In the genomic region with DNA sequence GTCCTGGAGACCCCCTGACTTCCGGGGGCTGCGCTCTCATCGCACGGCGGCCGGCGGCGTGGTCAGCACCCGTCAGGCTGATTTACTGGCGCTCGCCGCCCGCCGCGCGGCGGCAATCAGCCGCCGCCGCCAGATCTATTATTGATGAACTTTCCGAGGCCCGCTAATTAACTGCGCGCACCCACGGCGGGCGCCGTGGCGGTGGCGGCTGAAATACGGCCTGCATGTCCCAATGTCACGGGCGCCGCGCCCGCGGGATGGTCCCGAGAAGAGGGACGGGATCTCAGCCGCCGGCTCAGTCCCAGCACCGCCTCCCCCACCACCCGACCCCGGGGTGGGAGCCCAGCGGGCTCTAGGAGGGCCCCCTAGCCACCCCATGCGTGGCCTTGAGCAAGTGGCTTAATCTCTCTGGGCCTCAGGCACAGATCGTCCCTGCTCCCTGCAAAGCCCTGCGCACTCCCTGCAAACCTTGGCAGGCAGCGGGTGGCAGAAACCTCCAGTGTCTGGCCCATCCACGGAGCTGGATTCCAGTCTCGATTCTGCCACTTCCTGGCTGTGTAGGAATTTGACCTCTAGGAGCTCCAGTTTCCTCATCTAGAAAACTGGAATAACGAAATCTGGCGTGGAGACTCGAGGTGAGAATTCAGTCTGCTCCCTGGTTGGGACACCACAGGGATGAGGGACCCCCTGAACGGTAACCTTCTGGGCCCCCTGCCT, we compare ENCODE assay signal across 16 cellular contexts.
DNase-seq lines count a peak whose midpoint lies in the region; ATAC-seq, FAIRE-seq and TF ChIP-seq lines count a peak whose summit lies in the region.
"Had no signal": no experiment of that assay in that cellular context is flagged by ENCODE, and none has a peak within 500 bp of the region (broad histone marks: within the 10 kb centered on the region; RNA-seq: fewer than 3 reads in every experiment).

No MANE protein-coding gene starts in this region.

- no peak overlapping the region for H3K9ac ChIP-seq in HUES64 (ENCODE audit: low read depth, low read length)
- H3K9ac ChIP-seq in endothelial cell of umbilical vein (replicated peaks; ENCODE audit: extremely low read depth, insufficient read depth, low read length) = no peak overlapping the region

- no peak overlapping the region for H3K27ac ChIP-seq in HUES64 (ENCODE audit: low read depth, low read length)
- H3K27ac ChIP-seq in endothelial cell of umbilical vein (ENCODE audit: insufficient read depth, low read depth, low read length) = no peak overlapping the region
- no peak overlapping the region for H3K27ac ChIP-seq in lower lobe of right lung
- no peak overlapping the region for H3K27ac ChIP-seq in thoracic aorta
- H3K27ac ChIP-seq in A673 (ENCODE audit: low read depth, low read length, poor library complexity, severe bottlenecking) = no peak overlapping the region

- no peaks in the 10 kb centered on the region for H4K20me1 ChIP-seq in endothelial cell of umbilical vein (replicated peaks; ENCODE audit: control insufficient read depth, extremely low read depth, insufficient read depth, low read length)

- TF ChIP-seq POLR2A in endothelial cell of umbilical vein (IDR thresholded peaks at IDR 0.05; ENCODE audit: low read depth, low read length) = no peak

- H3K27me3 ChIP-seq in HUES64 (ENCODE audit: insufficient read depth, low read length) (peaks cover 21% of the 10 kb centered on the region), endothelial cell of umbilical vein (ENCODE audit: control insufficient read depth in 2 of 2, insufficient read depth in 2 of 2, low read length in 2 of 2) (peaks cover 24 to 25% of the 10 kb centered on the region in 2 experiments), lower lobe of right lung (ENCODE audit: low read depth) (peaks cover 34% of the 10 kb centered on the region), thoracic aorta (replicated peaks; ENCODE audit: insufficient read depth) (no peaks in the 10 kb centered on the region), A673 (replicated peaks; ENCODE audit: insufficient read depth, low read depth, low read length, poor library complexity) (no peaks in the 10 kb centered on the region)

- H3K36me3 ChIP-seq in HUES64 (ENCODE audit: insufficient read depth, low read length) (no peaks in the 10 kb centered on the region), endothelial cell of umbilical vein (ENCODE audit: control insufficient read depth in 2 of 2, extremely low read depth in 1 of 2, insufficient read depth in 2 of 2, low read length in 2 of 2) (no peaks in the 10 kb centered on the region), lower lobe of right lung (no peaks in the 10 kb centered on the region), thoracic aorta (no peaks in the 10 kb centered on the region), A673 (ENCODE audit: insufficient read depth, low read length, poor library complexity, severe bottlenecking) (no peaks in the 10 kb centered on the region)

- POLR2A ChIA-PET in endothelial cell of umbilical vein (lab: Charles Lee) (no interaction called here), A673 (lab: Charles Lee; ENCODE audit: low non-redundant PET) (no interaction called here)

- H3K4me3 ChIP-seq in HUES64 (ENCODE audit: low read length) (peak overlapping the region; percentile 42), endothelial cell of umbilical vein (replicated peaks in 1 of 3; ENCODE audit: insufficient read depth in 1 of 3, low read depth in 1 of 3, low read length in 3 of 3) (no peak overlapping the region), lower lobe of right lung (peak overlapping the region; percentile 21), thoracic aorta (peak overlapping the region; percentile 69), A673 (ENCODE audit: low read depth, low read length, poor library complexity, severe bottlenecking) (no peak overlapping the region)

- no peak overlapping the region for H3K4me2 ChIP-seq in endothelial cell of umbilical vein (ENCODE audit: insufficient read depth, low read length)

- no peaks in the 10 kb centered on the region for H3K79me2 ChIP-seq in endothelial cell of umbilical vein (ENCODE audit: control insufficient read depth, insufficient read depth, low read length)

- dilution Hi-C loops in endothelial cell of umbilical vein (cut with MboI; ENCODE audit: extremely low pct_ligation_motif_present, low sequenced_read_pairs) = no loop called here

- CTCF ChIA-PET in endothelial cell of umbilical vein (lab: Charles Lee) (interaction anchor here (1.1 kb wide), 1 partner anchor 11 kb away, joined by 4 read pairs; no protein-coding TSS in a partner anchor), A673 (lab: Charles Lee) (no interaction called here)

- no TSS peak for BruUV-seq in endothelial cell of umbilical vein (replicated peaks; lab: Mats Ljungman, UMichigan)
- BruUV-seq in A673 (replicated peaks; lab: Mats Ljungman, UMichigan) = no TSS peak

- no peak for DNase-seq in endothelial cell of umbilical vein (ENCODE audit: low read depth, low spot score)
- no peak for DNase-seq in lower lobe of right lung
- no peak for DNase-seq in thoracic aorta (ENCODE audit: low spot score)
- DNase-seq in DMS79 (lab: John Stamatoyannopoulos, UW) = no peak
- DNase-seq in A673 (ENCODE audit: low spot score) = no peak
- DNase-seq in mesenteric fat pad (ENCODE audit: low spot score) = no peak
- DNase-seq: activated CD4-positive, alpha-beta T cell treated with anti-CD3 and anti-CD28 coated beads for 1 hour; activated naive CD8-positive, alpha-beta T cell treated with anti-CD3 and anti-CD28 coated beads, Interleukin-2, amount 10 ng/mL, durations not matched to agents 7 days and 5 days; CD4-positive, alpha-beta memory T cell; cortex of kidney; NCI-H1436 treated with DMSO at 0.1 percent for 48 hours; NCI-H526 treated with DMSO at 0.1 percent for 48 hours; stimulated activated CD4-positive, alpha-beta T cell treated with anti-CD3 and anti-CD28 coated beads, Interleukin-1b, Interleukin-23, amount 100 ng/mL, for 48 hours; stimulated activated CD8-positive, alpha-beta memory T cell treated with anti-CD3 and anti-CD28 coated beads, Interleukin-4, amount 100 ng/mL, for 48 hours had no signal

- peak in 1 of 2 donors; percentile 20 for ATAC-seq in lower lobe of right lung
- no peak for ATAC-seq in thoracic aorta (ENCODE audit: insufficient number of reproducible peaks, low FRiP score, low read depth)

- TF ChIP-seq CTCF in endothelial cell of umbilical vein (IDR thresholded peaks at IDR 0.05; ENCODE audit: extremely low read depth in 1 of 2, insufficient read depth in 1 of 2, low read depth in 1 of 2, low read length in 2 of 2) (no peak), lower lobe of right lung (IDR thresholded peaks at IDR 0.05) (no peak), thoracic aorta (IDR thresholded peaks at IDR 0.05) (no peak), A673 (conservative IDR thresholded peaks at IDR 0.05; ENCODE audit: low read depth, low read length) (no peak)

- H3K9me3 ChIP-seq in HUES64 (ENCODE audit: insufficient read depth, low read depth, low read length) = no peaks in the 10 kb centered on the region
- no peaks in the 10 kb centered on the region for H3K9me3 ChIP-seq in endothelial cell of umbilical vein (replicated peaks; ENCODE audit: control insufficient read depth, insufficient read depth, low read length)
- H3K9me3 ChIP-seq in lower lobe of right lung = no peaks in the 10 kb centered on the region
- no peaks in the 10 kb centered on the region for H3K9me3 ChIP-seq in thoracic aorta
- no peaks in the 10 kb centered on the region for H3K9me3 ChIP-seq in A673 (ENCODE audit: low read depth, low read length, poor library complexity, severe bottlenecking)

- no peak overlapping the region for H2AFZ ChIP-seq in endothelial cell of umbilical vein (ENCODE audit: low read depth, low read length)

- intact Hi-C loops in endothelial cell of umbilical vein (cut with micrococcal nuclease) (no loop called here), lower lobe of right lung (cut with DNase I) (no loop called here), A673 (cut with micrococcal nuclease; ENCODE audit: unreplicated experiment) (no loop called here)

- H3K9me1 ChIP-seq in endothelial cell of umbilical vein (replicated peaks; ENCODE audit: control insufficient read depth, extremely low read depth, insufficient read depth, low read length) = no peaks in the 10 kb centered on the region

- WGBS in HUES64 = 21% methylated on average over 55 of the region's 55 CpGs

- no peak for FAIRE-seq in endothelial cell of umbilical vein (lab: Jason Lieb, UNC)
- FAIRE-seq: RCC 7860 had no signal

- peaks cover 13% of the 10 kb centered on the region; the same call in 1 of the 2 replicates for H3K4me1 ChIP-seq in HUES64 (ENCODE audit: insufficient read depth, low read length)
- no peaks in the 10 kb centered on the region for H3K4me1 ChIP-seq in endothelial cell of umbilical vein (ENCODE audit: control insufficient read depth, extremely low read depth, insufficient read depth, low read length)
- H3K4me1 ChIP-seq in lower lobe of right lung = no peaks in the 10 kb centered on the region
- peaks cover 0 to 6% of the 10 kb centered on the region in 2 donors for H3K4me1 ChIP-seq in thoracic aorta (ENCODE audit: control insufficient read depth in 1 of 2, low read depth in 2 of 2)
- peaks cover 17% of the 10 kb centered on the region for H3K4me1 ChIP-seq in A673 (ENCODE audit: insufficient read depth, low read length, poor library complexity, severe bottlenecking)

TF ChIP-seq in endothelial cell of umbilical vein, 7 proteins besides CTCF, POLR2A, EP300 and RAD21:
- TF ChIP-seq GATA2 (IDR thresholded peaks at IDR 0.05; ENCODE audit: insufficient read depth, insufficient read length, low read depth, low read length) (no peak), MYC (IDR thresholded peaks at IDR 0.05; ENCODE audit: low read depth, low read length) (no peak), FOS (IDR thresholded peaks at IDR 0.05; ENCODE audit: borderline replicate concordance, insufficient read depth, low read length) (no peak), POLR2AphosphoS5 (IDR thresholded peaks at IDR 0.05; ENCODE audit: insufficient read depth, low read depth, low read length) (no peak), JUN (IDR thresholded peaks at IDR 0.05; ENCODE audit: borderline replicate concordance, insufficient read depth, insufficient read length, low read depth) (no peak), EZH2 (IDR thresholded peaks at IDR 0.05; ENCODE audit: borderline replicate concordance, low read depth, low read length, severe bottlenecking) (peak; percentile 64)
- TF ChIP-seq, protein P1, sequence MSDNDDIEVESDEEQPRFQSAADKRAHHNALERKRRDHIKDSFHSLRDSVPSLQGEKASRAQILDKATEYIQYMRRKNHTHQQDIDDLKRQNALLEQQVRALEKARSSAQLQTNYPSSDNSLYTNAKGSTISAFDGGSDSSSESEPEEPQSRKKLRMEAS (IDR thresholded peaks at IDR 0.05; ENCODE audit: insufficient read depth, insufficient read length) = no peak

Comparison
In these comparisons a context has a peak if more than half of its experiments do, and no peak if none do; other contexts are left out.
1. H3K4me3 ChIP-seq: peak in HUES64 (single experiment), lower lobe of right lung (single experiment) and thoracic aorta (single experiment); none in endothelial cell of umbilical vein (0 of 3) and A673 (single experiment).